ENCODE assay signal across 22 cellular contexts in genomic region chr4:184796906-184797305, GRCh38. TPM values are rescaled to one million over a fixed set of nuclear protein-coding genes. Genes with fewer than 3 reads are reported as not detected.
DNase-seq lines count a peak whose midpoint lies in the region; ATAC-seq and TF ChIP-seq lines count a peak whose summit lies in the region.
"Had no signal": no experiment of that assay in that cellular context is flagged by ENCODE, and none has a peak within 500 bp of the region (broad histone marks: within the 10 kb centered on the region; RNA-seq: fewer than 3 reads in every experiment).

No MANE protein-coding gene starts in this region.

- no peaks in the 10 kb centered on the region for H3K27me3 Mint-ChIP-seq in CD4-positive, CD25-positive, alpha-beta regulatory T cell

- peak overlapping the region in 1 of 4 donors; percentile 34 for H3K4me3 Mint-ChIP-seq in CD4-positive, CD25-positive, alpha-beta regulatory T cell
- H3K4me3 Mint-ChIP-seq: CD8-positive, alpha-beta T cell; GM23338 had no signal

- H3K9me3 Mint-ChIP-seq in CD4-positive, CD25-positive, alpha-beta regulatory T cell = no peaks in the 10 kb centered on the region
- H3K9me3 Mint-ChIP-seq: CD8-positive, alpha-beta T cell had no signal

- no peak for TF ChIP-seq CTCF in psoas muscle (IDR thresholded peaks at IDR 0.05)

- no peaks in the 10 kb centered on the region for H3K9me3 ChIP-seq in CD4-positive, CD25-positive, alpha-beta regulatory T cell (ENCODE audit: control insufficient read depth in 2 of 2, low read length in 2 of 2)
- H3K9me3 ChIP-seq in psoas muscle = no peaks in the 10 kb centered on the region
- H3K9me3 ChIP-seq: HAP-1, SJSA1 had no signal

- peak overlapping the region in 2 of 3 donors; percentile 31 to 63 for H3K27ac Mint-ChIP-seq in CD4-positive, CD25-positive, alpha-beta regulatory T cell
- H3K27ac Mint-ChIP-seq: CD8-positive, alpha-beta T cell; GM23338 had no signal

- H3K36me3 Mint-ChIP-seq in CD4-positive, CD25-positive, alpha-beta regulatory T cell = peaks cover 23% of the 10 kb centered on the region

- peaks cover 14 to 21% (median 20%) of the 10 kb centered on the region in 4 donors for H3K4me1 Mint-ChIP-seq in CD4-positive, CD25-positive, alpha-beta regulatory T cell

- H3K27ac ChIP-seq in CD4-positive, CD25-positive, alpha-beta regulatory T cell (ENCODE audit: insufficient read depth, low read length, poor library complexity, severe bottlenecking) = no peak overlapping the region
- H3K27ac ChIP-seq in psoas muscle = peak overlapping the region; percentile 87
- H3K27ac ChIP-seq: KMS-11, SJSA1 had no signal

- no peak for ATAC-seq in CD4-positive, CD25-positive, alpha-beta regulatory T cell (ENCODE audit: low read depth in 2 of 2)
- ATAC-seq in left ventricle myocardium superior (peak; percentile 31), psoas muscle (peak; percentile 16 to 67 (median 32)), HG03196 (IDR thresholded peaks at IDR 0.05; ENCODE audit: unreplicated experiment) (no peak)
- no peak for ATAC-seq in activated CD4-positive, CD25-positive, alpha-beta regulatory T cell treated with anti-CD3 and anti-CD28 coated beads, Interleukin-2, amount 50 U/mL, for 24 hours
- ATAC-seq: CD8-positive, alpha-beta T cell; GM12878; GM23338; Panc1 had no signal

- peaks cover 11% of the 10 kb centered on the region for H3K36me3 ChIP-seq in CD4-positive, CD25-positive, alpha-beta regulatory T cell (ENCODE audit: control insufficient read depth, insufficient read depth, low read length)
- H3K36me3 ChIP-seq in psoas muscle (ENCODE audit: insufficient read depth in 1 of 2, low read depth in 1 of 2) = peaks cover 7 to 62% of the 10 kb centered on the region in 2 donors
- H3K36me3 ChIP-seq: HAP-1, SJSA1 had no signal

- WGBS in psoas muscle, 3 donors = 39 to 52% (median 40%) methylated on average over 9 of the region's 9 CpGs

- no peaks in the 10 kb centered on the region for H3K27me3 ChIP-seq in CD4-positive, CD25-positive, alpha-beta regulatory T cell (ENCODE audit: control insufficient read depth, insufficient read depth, low read length)
- H3K27me3 ChIP-seq in psoas muscle (ENCODE audit: insufficient read depth in 3 of 3, low read length in 2 of 3) = no peaks in the 10 kb centered on the region
- H3K27me3 ChIP-seq: SJSA1 had no signal

- H3K4me1 ChIP-seq in CD4-positive, CD25-positive, alpha-beta regulatory T cell (ENCODE audit: control insufficient read depth, insufficient read depth, low read length, poor library complexity, severe bottlenecking) = peaks cover 9% of the 10 kb centered on the region
- peaks cover 98% of the 10 kb centered on the region for H3K4me1 ChIP-seq in psoas muscle

- intact Hi-C loops in left ventricle myocardium superior (cut with micrococcal nuclease) = no loop called here
- intact Hi-C loops in psoas muscle (cut with DNase I) = no loop called here

- no peak for DNase-seq in CD4-positive, CD25-positive, alpha-beta regulatory T cell
- DNase-seq in left ventricle myocardium superior (no peak), psoas muscle (no peak), NCI-H510A (lab: John Stamatoyannopoulos, UW) (no peak)
- DNase-seq: CD8-positive, alpha-beta T cell; DND-41; MV-4-11; NCI-H1105 treated with DMSO at 0.1 percent for 48 hours; NCI-H2029 treated with DMSO at 0.1 percent for 48 hours; NCI-H226; NCI-H524; NCI-H774; NK-92 treated with Interleukin-12 subunit alpha and Interleukin-12 subunit beta, amount 100 ng/mL, for 24 hours had no signal

- H3K4me3 ChIP-seq in CD4-positive, CD25-positive, alpha-beta regulatory T cell (ENCODE audit: low read depth, low read length) = no peak overlapping the region
- no peak overlapping the region for H3K4me3 ChIP-seq in psoas muscle
- H3K4me3 ChIP-seq: GM12878, GM23338, HAP-1, SJSA1 had no signal

TF ChIP-seq in PFSK-1, 5 proteins besides CTCF, POLR2A, EP300 and RAD21:
- TF ChIP-seq REST (IDR thresholded peaks at IDR 0.05; ENCODE audit: insufficient read depth in 1 of 2, low read depth in 2 of 2, low read length in 2 of 2) = peak; percentile 18 to 57; a peak in 1 of 4 replicates
- no peak for TF ChIP-seq POLR2AphosphoS5 (IDR thresholded peaks at IDR 0.05; ENCODE audit: low read depth, low read length)

RNA-seq across cellular contexts. Expression of gene ACSL1, which starts 28.9 kb away (rescaled TPM):
- 21.0 TPM for total RNA-seq in CD4-positive, CD25-positive, alpha-beta regulatory T cell
- 1 to 10 TPM; 6.8 to 9.9 (median 8.2) TPM for polyA plus RNA-seq in CD4-positive, CD25-positive, alpha-beta regulatory T cell
- 35.7 TPM for polyA plus RNA-seq in PFSK-1 (2012; ENCODE audit: insufficient read length, low read depth)
- 477 TPM for total RNA-seq in left ventricle myocardium superior
- 1,000 to 10,000 TPM in 2 of 4 donors, 100 to 1,000 TPM in 2; 257 to 1,392 (median 704) TPM for total RNA-seq in psoas muscle
- polyA plus RNA-seq in psoas muscle = 1,000 to 10,000 TPM in 1 of 3 donors, 100 to 1,000 TPM in 2; 435 to 1,333 (median 781) TPM

Comparison
In these comparisons a context has a peak if more than half of its experiments do, and no peak if none do; other contexts are left out.
1. ATAC-seq: peak in left ventricle myocardium superior (single experiment) and psoas muscle (4 of 4); none in CD4-positive, CD25-positive, alpha-beta regulatory T cell (0 of 2), activated CD4-positive, CD25-positive, alpha-beta regulatory T cell treated with anti-CD3 and anti-CD28 coated beads, Interleukin-2, amount 50 U/mL, for 24 hours (0 of 2) and HG03196 (single experiment).
2. RNA of gene ACSL1, which starts 28.9 kb away (total RNA-seq): 257 to 1,392 TPM in psoas muscle and 477 TPM in left ventricle myocardium superior (single experiment); 21.0 TPM in CD4-positive, CD25-positive, alpha-beta regulatory T cell (single experiment); every median in the first group is over 10 times any median in the second.